Comparison of ENCODE assay signal across 8 cellular contexts in the genomic region with DNA sequence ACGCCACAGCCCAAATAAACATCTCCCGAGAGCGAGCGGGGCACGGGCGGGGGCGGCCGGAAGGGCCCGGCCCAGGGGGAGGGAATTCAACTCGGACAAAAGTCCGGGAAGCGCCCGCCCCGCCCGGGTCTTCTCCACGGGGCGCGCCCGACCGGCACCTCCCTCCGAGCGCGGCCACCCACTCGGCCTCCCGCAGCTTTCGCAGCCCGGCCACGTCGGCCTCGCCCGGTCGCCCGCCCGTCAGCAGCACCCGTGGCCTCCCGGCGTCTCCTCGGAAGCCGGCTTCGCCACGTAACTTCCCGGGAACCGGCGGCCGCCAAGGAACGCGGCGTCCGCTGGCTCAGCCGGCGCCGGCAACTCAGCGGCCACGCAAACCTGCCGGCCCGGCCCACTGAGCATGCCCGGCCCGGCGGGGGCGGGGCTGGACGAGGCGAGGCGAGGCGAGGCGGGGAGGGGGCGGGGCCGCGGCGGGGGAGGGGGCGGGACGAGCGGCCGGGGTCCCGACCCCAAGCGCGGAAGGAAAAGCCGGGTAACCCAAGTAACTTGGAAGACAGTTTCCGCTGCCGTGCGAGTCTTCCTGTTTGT. TPM values are rescaled to one million over a fixed set of nuclear protein-coding genes. Genes with fewer than 3 reads are reported as not detected.
DNase-seq lines count a peak whose midpoint lies in the region; ATAC-seq lines count a peak whose summit lies in the region.

A gene (minus strand): TSS at position 369 of the 585 bp plus-strand sequence. CDS start 440 bp downstream, outside the sequence.

- H3K23ac ChIP-seq in neuronal stem cell (ENCODE audit: low read depth, low read length, poor library complexity) = peak within 1 kb of the TSS; percentile 98

- peak within 1 kb of the TSS; percentile 95 for H3K9ac ChIP-seq in neuronal stem cell (ENCODE audit: low read depth, low read length, poor library complexity)

- peak within 1 kb of the TSS; percentile 100 for H3K18ac ChIP-seq in neuronal stem cell (ENCODE audit: low read length)

- peak within 1 kb of the TSS; percentile 82 for H2BK5ac ChIP-seq in neuronal stem cell (ENCODE audit: low read length)

- peak within 1 kb of the TSS; percentile 88 for H3K4me2 ChIP-seq in neuronal stem cell (ENCODE audit: insufficient read depth, low read length, poor library complexity, severe bottlenecking)

- no peak within 1 kb of the TSS for H4K91ac ChIP-seq in neuronal stem cell (ENCODE audit: low read depth, low read length, poor library complexity)

- intact Hi-C loops in Right ventricle myocardium superior (cut with DNase I) = loop anchor here (5.0 to 10.0 kb wide), 2 partner anchors 63 to 105 kb away; no protein-coding TSS in a partner anchor

- H2AK5ac ChIP-seq in neuronal stem cell (ENCODE audit: low read depth, low read length) = no peak within 1 kb of the TSS

- H3K4me1 ChIP-seq in neuronal stem cell (ENCODE audit: control insufficient read depth in 2 of 2, insufficient read depth in 1 of 2, low read depth in 1 of 2, low read length in 2 of 2) = peaks cover 0 to 3% of the 10 kb centered on the region in 2 donors

- WGBS in neuronal stem cell (ENCODE audit: extremely low coverage in 2 of 2, insufficient read length in 2 of 2, insufficient replicate concordance in 1 of 2), 2 donors = no CpG with 5 or more reads among the region's 80 CpGs

- H3K14ac ChIP-seq in neuronal stem cell (ENCODE audit: low read length) = peak within 1 kb of the TSS; percentile 71

- peak within 1 kb of the TSS; percentile 93 to 100 for H3K4me3 ChIP-seq in neuronal stem cell (ENCODE audit: low read length in 2 of 2)

- H3K36me3 ChIP-seq in neuronal stem cell (replicated peaks in 1 of 2; ENCODE audit: control insufficient read depth in 2 of 2, insufficient read depth in 2 of 2, low read length in 2 of 2) = no peaks in the 10 kb centered on the region

- no peaks in the 10 kb centered on the region for H3K79me1 ChIP-seq in neuronal stem cell (ENCODE audit: low read depth, low read length)

- H3K9me3 ChIP-seq in neuronal stem cell (replicated peaks in 1 of 2; ENCODE audit: control insufficient read depth in 2 of 2, insufficient read depth in 1 of 2, low read depth in 1 of 2, low read length in 2 of 2) = peaks cover 0 to 8% of the 10 kb centered on the region in 2 donors

- no peak within 1 kb of the TSS for H4K8ac ChIP-seq in neuronal stem cell (ENCODE audit: low read depth, low read length)

- DNase-seq in NCI-H187 (lab: John Stamatoyannopoulos, UW) (peak; percentile 17 to 29), NCI-H187 treated with DMSO at 0.1 percent for 48 hours (lab: John Stamatoyannopoulos, UW) (no peak), NCI-H128 (lab: John Stamatoyannopoulos, UW; ENCODE audit: unreplicated experiment) (peak; percentile 22), amygdala (lab: John Stamatoyannopoulos, UW) (peak in 43 of 56 donors; percentile 29 to 85 (median 73)), Right ventricle myocardium superior (peak; percentile 88), neuronal stem cell (ENCODE audit: low spot score) (peak; percentile 79)
- DNase-seq in activated effector memory CD4-positive, alpha-beta T cell treated with anti-CD3 and anti-CD28 coated beads, Interleukin-2, amount 50 U/mL, for 16 hours = no peak

- H2BK120ac ChIP-seq in neuronal stem cell (ENCODE audit: low read depth, low read length) = peak within 1 kb of the TSS; percentile 91

- peak; percentile 96 for ATAC-seq in Right ventricle myocardium superior (ENCODE audit: poor library complexity)
- no peak for ATAC-seq in HG02763 (IDR thresholded peaks at IDR 0.05; ENCODE audit: unreplicated experiment)

- no peak within 1 kb of the TSS for H3K4ac ChIP-seq in neuronal stem cell (ENCODE audit: low read length)

- H2BK15ac ChIP-seq in neuronal stem cell (ENCODE audit: low read length) = peak within 1 kb of the TSS; percentile 90

- H3K27me3 ChIP-seq in neuronal stem cell (ENCODE audit: control insufficient read depth in 3 of 3, insufficient read depth in 3 of 3, low read depth in 1 of 3, low read length in 3 of 3) = no peaks in the 10 kb centered on the region

- peak within 1 kb of the TSS; percentile 97 for H3K27ac ChIP-seq in neuronal stem cell (replicated peaks; ENCODE audit: low read length)

- no peak within 1 kb of the TSS for H2BK12ac ChIP-seq in neuronal stem cell (ENCODE audit: low read length)

- peak within 1 kb of the TSS; percentile 99 for H2AFZ ChIP-seq in neuronal stem cell (ENCODE audit: low read length)

RNA-seq across cellular contexts. Expression of the gene that starts here (rescaled TPM):
- 104 TPM for total RNA-seq in Right ventricle myocardium superior
- polyA plus RNA-seq in neuronal stem cell (2013, experiment 1 of 2) = 57.3 TPM
- 58.1 TPM for polyA plus RNA-seq in neuronal stem cell (2013, experiment 2 of 2)

Comparison
In these comparisons a context has a peak if more than half of its experiments do, and no peak if none do; other contexts are left out.
1. DNase-seq: peak in NCI-H187 (2 of 2), NCI-H128 (single experiment), amygdala (43 of 56), Right ventricle myocardium superior (single experiment) and neuronal stem cell (single experiment); none in NCI-H187 treated with DMSO at 0.1 percent for 48 hours (single experiment) and activated effector memory CD4-positive, alpha-beta T cell treated with anti-CD3 and anti-CD28 coated beads, Interleukin-2, amount 50 U/mL, for 16 hours (single experiment).